ENCODE assay signal across 10 cellular contexts in genomic region chr12:104480826-104481457, GRCh38. TPM values are rescaled to one million over a fixed set of nuclear protein-coding genes. Genes with fewer than 3 reads are reported as not detected.
DNase-seq lines count a peak whose midpoint lies in the region; ATAC-seq and TF ChIP-seq lines count a peak whose summit lies in the region.
"Had no signal": no experiment of that assay in that cellular context is flagged by ENCODE, and none has a peak within 500 bp of the region (broad histone marks: within the 10 kb centered on the region; RNA-seq: fewer than 3 reads in every experiment).

No MANE protein-coding gene starts in this region.

- intact Hi-C loops in ovary (cut with DNase I): no loop called here

- peaks cover 45% of the 10 kb centered on the region for H3K4me1 Mint-ChIP-seq in HFFc6 (ENCODE audit: low read depth)

- peaks cover 10% of the 10 kb centered on the region; the same call in 1 of the 2 replicates for H3K36me3 Mint-ChIP-seq in HFFc6 (ENCODE audit: low read depth)

- TF ChIP-seq CTCF in HFFc6 (IDR thresholded peaks at IDR 0.05) (no peak), gastroesophageal sphincter (IDR thresholded peaks at IDR 0.05) (no peak), ovary (IDR thresholded peaks at IDR 0.05) (no peak)

- no peak overlapping the region for H3K4me2 ChIP-seq in skeletal muscle satellite cell (ENCODE audit: low read length)

- H3K9me3 ChIP-seq in gastroesophageal sphincter (no peaks in the 10 kb centered on the region), skeletal muscle satellite cell (replicated peaks; ENCODE audit: low read length) (no peaks in the 10 kb centered on the region), ovary (no peaks in the 10 kb centered on the region)

- no peaks in the 10 kb centered on the region; the same call in none of the 2 replicates for H3K27me3 Mint-ChIP-seq in HFFc6 (ENCODE audit: insufficient read depth)

- H3K4me3 ChIP-seq in gastroesophageal sphincter (no peak overlapping the region), skeletal muscle satellite cell (ENCODE audit: low read length) (peak overlapping the region; percentile 16), ovary (no peak overlapping the region)

- H3K27ac ChIP-seq in gastroesophageal sphincter: no peak overlapping the region
- no peak overlapping the region for H3K27ac ChIP-seq in ovary

- H3K4me3 Mint-ChIP-seq in HFFc6: peak overlapping the region; percentile 10; the same call in 1 of the 2 replicates

- H3K36me3 ChIP-seq in gastroesophageal sphincter (no peaks in the 10 kb centered on the region), skeletal muscle satellite cell (ENCODE audit: insufficient read depth, low read length) (no peaks in the 10 kb centered on the region), ovary (no peaks in the 10 kb centered on the region)

- peak; percentile 40 for ATAC-seq in gastroesophageal sphincter
- no peak for ATAC-seq in GM21529 (IDR thresholded peaks at IDR 0.05; ENCODE audit: unreplicated experiment)

- WGBS in gastroesophageal sphincter (ENCODE audit: low coverage in 1 of 2), 2 donors: 67 to 98% methylated on average over 3 to 9 of the region's 11 CpGs
- 89 to 94% (median 93%) methylated on average over 11 of the region's 11 CpGs for WGBS in ovary, 3 donors

- TF ChIP-seq EP300 in gastroesophageal sphincter (IDR thresholded peaks at IDR 0.05) (no peak), ovary (IDR thresholded peaks at IDR 0.05) (no peak)

- H3K27ac Mint-ChIP-seq in HFFc6: peak overlapping the region; percentile 62

- H3K27me3 ChIP-seq in gastroesophageal sphincter (no peaks in the 10 kb centered on the region), skeletal muscle satellite cell (ENCODE audit: control insufficient read depth, insufficient read depth, low read length) (no peaks in the 10 kb centered on the region), ovary (no peaks in the 10 kb centered on the region)

- TF ChIP-seq POLR2A in gastroesophageal sphincter (IDR thresholded peaks at IDR 0.05): no peak
- TF ChIP-seq POLR2A in ovary (IDR thresholded peaks at IDR 0.05): no peak

- H3K4me1 ChIP-seq in gastroesophageal sphincter: peaks cover 0 to 2% (median 0%) of the 10 kb centered on the region in 3 donors
- H3K4me1 ChIP-seq in skeletal muscle satellite cell (ENCODE audit: control insufficient read depth, insufficient read depth, low read length): peaks cover 17% of the 10 kb centered on the region
- no peaks in the 10 kb centered on the region for H3K4me1 ChIP-seq in ovary (ENCODE audit: insufficient read depth)

- H3K9ac ChIP-seq in skeletal muscle satellite cell (ENCODE audit: low read depth, low read length): peak overlapping the region; percentile 28

- H3K9me3 Mint-ChIP-seq in HFFc6: peaks cover 19% of the 10 kb centered on the region

- DNase-seq in HFFc6: peak; percentile 45
- DNase-seq in SW 1271 (lab: John Stamatoyannopoulos, UW): peak; percentile 54 to 63
- DNase-seq in COLO829 (ENCODE audit: low spot score): no peak
- no peak for DNase-seq in activated naive CD4-positive, alpha-beta T cell treated with Interleukin-2 at 50 U/mL for 16 hours
- DNase-seq in ovary: no peak
- DNase-seq: NCI-H1105; stimulated activated CD4-positive, alpha-beta T cell treated with anti-CD3 and anti-CD28 coated beads, Interleukin-12 subunit alpha, Interleukin-12 subunit beta, amount 100 ng/mL, for 4 hours had no signal

RNA-seq across cellular contexts. Expression of gene CHST11, which starts 24.2 kb away (rescaled TPM):
- total RNA-seq in HFFc6 (2021; fragmentation: NEBNext Ultra II Directional; extraction: Animal tissue kit (Norgen Biotek cat#: 25700)): 1 to 10 TPM; 2.4 to 4.3 (median 3.8) TPM
- total RNA-seq in gastroesophageal sphincter (10 to 100 TPM in 2 of 4 donors, 1 to 10 TPM in 2; 4.3 to 15.6 (median 11.0) TPM), ovary (10 to 100 TPM in 5 of 7 donors, 1 to 10 TPM in 2; 4.2 to 39.9 (median 20.1) TPM)
- 17.3 and 18.3 TPM in 2 replicates for total RNA-seq in skeletal muscle satellite cell (2012; rRNA removed)
- 10 to 100 TPM in 1 of 2 donors, 1 to 10 TPM in 1; 4.0 to 23.7 TPM for polyA plus RNA-seq in ovary

Comparison
In these comparisons a context has a peak if more than half of its experiments do, and no peak if none do; other contexts are left out.
1. DNase-seq: peak in HFFc6 (single experiment) and SW 1271 (2 of 2); none in COLO829 (single experiment), activated naive CD4-positive, alpha-beta T cell treated with Interleukin-2 at 50 U/mL for 16 hours (single experiment) and ovary (0 of 5).